Comparison of ENCODE assay signal across 9 cellular contexts in the genomic region with DNA sequence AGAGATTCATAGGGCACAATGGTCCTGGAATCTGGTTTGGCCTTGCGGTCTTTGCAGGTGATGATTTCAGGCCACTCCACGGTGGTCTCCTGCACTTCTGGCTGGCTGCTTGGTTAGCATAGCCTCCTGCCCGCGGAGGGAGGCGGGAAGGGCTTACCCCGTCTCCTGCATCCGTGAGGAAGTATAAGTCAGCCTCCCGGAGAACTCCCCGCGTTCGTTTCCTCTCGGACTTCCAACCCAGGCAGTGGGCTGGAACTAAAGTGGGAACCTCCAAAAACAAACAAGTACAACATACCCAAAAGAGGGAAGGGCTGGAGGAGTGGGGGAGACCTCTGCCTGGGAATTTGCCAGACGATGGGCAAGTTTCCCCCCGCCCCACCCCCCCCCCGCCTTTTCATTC. TPM values are rescaled to one million over a fixed set of nuclear protein-coding genes. Genes with fewer than 3 reads are reported as not detected.
DNase-seq lines count a peak whose midpoint lies in the region; ATAC-seq, FAIRE-seq and TF ChIP-seq lines count a peak whose summit lies in the region.
"Had no signal": no experiment of that assay in that cellular context is flagged by ENCODE, and none has a peak within 500 bp of the region (broad histone marks: within the 10 kb centered on the region; RNA-seq: fewer than 3 reads in every experiment).

No MANE protein-coding gene starts in this region.

- H3K4me3 Mint-ChIP-seq in activated CD4-positive, alpha-beta T cell treated with anti-CD3 and anti-CD28 coated beads, Interleukin-2, amount 10 ng/mL, durations not matched to agents 7 days and 5 days, result no peak overlapping the region

- no peaks in the 10 kb centered on the region for H4K20me1 ChIP-seq in endothelial cell of umbilical vein (replicated peaks; ENCODE audit: control insufficient read depth, extremely low read depth, insufficient read depth, low read length)

- no peaks in the 10 kb centered on the region for H3K36me3 Mint-ChIP-seq in activated CD4-positive, alpha-beta T cell treated with anti-CD3 and anti-CD28 coated beads, Interleukin-2, amount 10 ng/mL, durations not matched to agents 7 days and 5 days (ENCODE audit: low read depth)

- H3K9ac ChIP-seq in endothelial cell of umbilical vein (replicated peaks; ENCODE audit: extremely low read depth, insufficient read depth, low read length) (peak overlapping the region; percentile 100), muscle layer of colon (ENCODE audit: low read length) (no peak overlapping the region)

- intact Hi-C loops in endothelial cell of umbilical vein (cut with micrococcal nuclease) (no loop called here), mucosa of descending colon (cut with DNase I, micrococcal nuclease) (loop anchor here (10.0 kb wide), 2 partner anchors 265 to 275 kb away; no protein-coding TSS in a partner anchor)

- TF ChIP-seq CTCF in 22Rv1 (IDR thresholded peaks at IDR 0.05) (no peak), endothelial cell of umbilical vein (IDR thresholded peaks at IDR 0.05; ENCODE audit: extremely low read depth in 1 of 2, insufficient read depth in 1 of 2, low read depth in 1 of 2, low read length in 2 of 2) (no peak), mucosa of descending colon (IDR thresholded peaks at IDR 0.05) (no peak)

- H3K9me3 ChIP-seq in endothelial cell of umbilical vein (replicated peaks; ENCODE audit: control insufficient read depth, insufficient read depth, low read length) (no peaks in the 10 kb centered on the region), muscle layer of colon (ENCODE audit: low read length) (no peaks in the 10 kb centered on the region), mucosa of descending colon (no peaks in the 10 kb centered on the region)

- POLR2A ChIA-PET in endothelial cell of umbilical vein (lab: Charles Lee), result interaction anchor here (0.5 to 6.1 kb wide), 10 partner anchors 8 to 458 kb away, joined by 4 to 47 read pairs (median 7); partner anchors contain the start of gene BCL10
- POLR2A ChIA-PET in activated CD4-positive, alpha-beta T cell treated with anti-CD3 and anti-CD28 coated beads, Interleukin-2, amount 10 ng/mL, durations not matched to agents 7 days and 5 days (lab: Charles Lee), result no interaction called here

- no peaks in the 10 kb centered on the region for H3K27me3 ChIP-seq in endothelial cell of umbilical vein (ENCODE audit: control insufficient read depth in 2 of 2, insufficient read depth in 2 of 2, low read length in 2 of 2)
- no peaks in the 10 kb centered on the region for H3K27me3 ChIP-seq in muscle layer of colon (ENCODE audit: control insufficient read depth in 1 of 2, insufficient read depth in 2 of 2, low read length in 2 of 2)

- peaks cover 74% of the 10 kb centered on the region for H3K27me3 Mint-ChIP-seq in activated CD4-positive, alpha-beta T cell treated with anti-CD3 and anti-CD28 coated beads, Interleukin-2, amount 10 ng/mL, durations not matched to agents 7 days and 5 days

- no TSS peak for BruUV-seq in endothelial cell of umbilical vein (replicated peaks; lab: Mats Ljungman, UMichigan)

- peak; percentile 79 for FAIRE-seq in endothelial cell of umbilical vein (lab: Jason Lieb, UNC)

- H3K9me1 ChIP-seq in endothelial cell of umbilical vein (replicated peaks; ENCODE audit: control insufficient read depth, extremely low read depth, insufficient read depth, low read length), result no peaks in the 10 kb centered on the region

- peaks cover 68% of the 10 kb centered on the region for H3K79me2 ChIP-seq in endothelial cell of umbilical vein (ENCODE audit: control insufficient read depth, insufficient read depth, low read length)

- peak; percentile 84 for DNase-seq in NCI-H226
- DNase-seq in endothelial cell of umbilical vein (ENCODE audit: low read depth, low spot score), result peak; percentile 86
- DNase-seq in mucosa of descending colon, result no peak
- DNase-seq in activated CD4-positive, alpha-beta T cell treated with anti-CD3 and anti-CD28 coated beads, Interleukin-2, amount 10 ng/mL, durations not matched to agents 7 days and 5 days, result no peak
- DNase-seq: NCI-H345 had no signal

- H3K27ac ChIP-seq in 22Rv1 (0 out of 2 replicates have a peak overlapping the region, but pooled peaks have one; percentile 73), endothelial cell of umbilical vein (ENCODE audit: insufficient read depth, low read depth, low read length) (peak overlapping the region; percentile 98), muscle layer of colon (ENCODE audit: low read depth, low read length) (peak overlapping the region; percentile 96)

- ATAC-seq in GM18873 (IDR thresholded peaks at IDR 0.05; ENCODE audit: low FRiP score, unreplicated experiment) (no peak), GM21528 (IDR thresholded peaks at IDR 0.05; ENCODE audit: low FRiP score, unreplicated experiment) (no peak), mucosa of descending colon (no peak)

- CTCF ChIA-PET in endothelial cell of umbilical vein (lab: Charles Lee), result interaction anchor here (0.6 to 1.1 kb wide), 3 partner anchors 240 to 275 kb away, joined by 3 to 5 read pairs (median 3); no protein-coding TSS in a partner anchor
- CTCF ChIA-PET in activated CD4-positive, alpha-beta T cell treated with anti-CD3 and anti-CD28 coated beads, Interleukin-2, amount 10 ng/mL, durations not matched to agents 7 days and 5 days (lab: Charles Lee), result interaction anchor here (0.8 kb wide), 1 partner anchor 531 kb away, joined by 3 read pairs; no protein-coding TSS in a partner anchor

- H3K4me1 Mint-ChIP-seq in activated CD4-positive, alpha-beta T cell treated with anti-CD3 and anti-CD28 coated beads, Interleukin-2, amount 10 ng/mL, durations not matched to agents 7 days and 5 days, result peaks cover 23% of the 10 kb centered on the region

- peak; percentile 74 for TF ChIP-seq POLR2A in endothelial cell of umbilical vein (IDR thresholded peaks at IDR 0.05; ENCODE audit: low read depth, low read length)

- dilution Hi-C loops in endothelial cell of umbilical vein (cut with MboI; ENCODE audit: extremely low pct_ligation_motif_present, low sequenced_read_pairs), result no loop called here

- H3K4me2 ChIP-seq in endothelial cell of umbilical vein (ENCODE audit: insufficient read depth, low read length), result peak overlapping the region; percentile 89

- no peak overlapping the region for H2AFZ ChIP-seq in endothelial cell of umbilical vein (ENCODE audit: low read depth, low read length)

- H3K27ac Mint-ChIP-seq in activated CD4-positive, alpha-beta T cell treated with anti-CD3 and anti-CD28 coated beads, Interleukin-2, amount 10 ng/mL, durations not matched to agents 7 days and 5 days, result no peak overlapping the region

- peaks cover 14 to 20% of the 10 kb centered on the region in 2 experiments for H3K36me3 ChIP-seq in endothelial cell of umbilical vein (ENCODE audit: control insufficient read depth in 2 of 2, extremely low read depth in 1 of 2, insufficient read depth in 2 of 2, low read length in 2 of 2)
- H3K36me3 ChIP-seq in muscle layer of colon (ENCODE audit: insufficient read depth, low read length), result peaks cover 9% of the 10 kb centered on the region
- no peaks in the 10 kb centered on the region for H3K36me3 ChIP-seq in mucosa of descending colon (ENCODE audit: low read depth)

- H3K4me1 ChIP-seq in endothelial cell of umbilical vein (ENCODE audit: control insufficient read depth, extremely low read depth, insufficient read depth, low read length) (peaks cover 27% of the 10 kb centered on the region), muscle layer of colon (ENCODE audit: insufficient read depth, low read length) (peaks cover 42% of the 10 kb centered on the region), mucosa of descending colon (ENCODE audit: low read depth) (peaks cover 16% of the 10 kb centered on the region)

- H3K4me3 ChIP-seq in endothelial cell of umbilical vein (replicated peaks in 1 of 3; ENCODE audit: insufficient read depth in 1 of 3, low read depth in 1 of 3, low read length in 3 of 3) (peak overlapping the region in 2 of 3 experiments; percentile 42 to 74), muscle layer of colon (ENCODE audit: low read depth in 1 of 2, low read length in 2 of 2) (peak overlapping the region in 1 of 2 donors; percentile 14), mucosa of descending colon (no peak overlapping the region)

- no peaks in the 10 kb centered on the region for H3K9me3 Mint-ChIP-seq in activated CD4-positive, alpha-beta T cell treated with anti-CD3 and anti-CD28 coated beads, Interleukin-2, amount 10 ng/mL, durations not matched to agents 7 days and 5 days

TF ChIP-seq in endothelial cell of umbilical vein, 7 proteins besides CTCF, POLR2A, EP300 and RAD21:
- TF ChIP-seq FOS (IDR thresholded peaks at IDR 0.05; ENCODE audit: borderline replicate concordance, insufficient read depth, low read length), result peak; percentile 45
- peak; percentile 86 for TF ChIP-seq POLR2AphosphoS5 (IDR thresholded peaks at IDR 0.05; ENCODE audit: insufficient read depth, low read depth, low read length)
- TF ChIP-seq MAX (IDR thresholded peaks at IDR 0.05; ENCODE audit: insufficient read depth, insufficient read length), result no peak

RNA-seq across cellular contexts. Expression of gene CCN1, which starts 0.9 kb away (rescaled TPM):
- total RNA-seq in endothelial cell of umbilical vein (899 and 1,036 TPM in 2 replicates), mucosa of descending colon (10 to 100 TPM in 2 of 3 donors, 1 to 10 TPM in 1; 8.1 to 94.0 (median 20.2) TPM)
- 462 and 516 TPM in 2 replicates for polyA plus RNA-seq in endothelial cell of umbilical vein
- 1,025 and 1,084 TPM in 2 replicates for polyA plus RNA-seq in endothelial cell of umbilical vein (2011; cell fraction: cytosol; rRNA removed)
- 1,068 and 1,375 TPM in 2 replicates for polyA plus RNA-seq in endothelial cell of umbilical vein (2011; cell fraction: nucleus; rRNA removed)
- polyA plus RNA-seq in endothelial cell of umbilical vein (2012), result 928 and 992 TPM in 2 replicates
- 488 and 545 TPM in 2 replicates for polyA minus RNA-seq in endothelial cell of umbilical vein
- 28.7 TPM for polyA minus RNA-seq in endothelial cell of umbilical vein (2011; cell fraction: cytosol; rRNA and poly(A)+ RNA removed)
- 275 and 431 TPM in 2 replicates for polyA minus RNA-seq in endothelial cell of umbilical vein (2011; cell fraction: nucleus; rRNA and poly(A)+ RNA removed)
- total RNA-seq in activated CD4-positive, alpha-beta T cell treated with anti-CD3 and anti-CD28 coated beads, Interleukin-2, amount 10 ng/mL, durations not matched to agents 7 days and 5 days, result not detected

Comparison
In these comparisons a context has a peak if more than half of its experiments do, and no peak if none do; other contexts are left out.
1. DNase-seq: peak in NCI-H226 (single experiment) and endothelial cell of umbilical vein (single experiment); none in mucosa of descending colon (0 of 3) and activated CD4-positive, alpha-beta T cell treated with anti-CD3 and anti-CD28 coated beads, Interleukin-2, amount 10 ng/mL, durations not matched to agents 7 days and 5 days (single experiment).
2. Peak in every context shown above with its lines, with median percentiles within 50 percentile points of each other: H3K27ac ChIP-seq.